In genomic region chr11:101914737-101915426, GRCh38 we compare ENCODE assay signal across 8 cellular contexts. TPM values are rescaled to one million over a fixed set of nuclear protein-coding genes. Genes with fewer than 3 reads are reported as not detected.
A peak's percentile ranks its signal among the peaks of the same experiment; 100 is the strongest.
DNase-seq lines count a peak whose midpoint lies in the region; ATAC-seq and TF ChIP-seq lines count a peak whose summit lies in the region.

TSS of gene CEP126 (plus strand) at chr11:101915010. CDS start at chr11:101915285, 275 bp downstream.

- 0% methylated on average over 3 to 18 of the region's 56 CpGs for WGBS in gastroesophageal sphincter (ENCODE audit: low coverage in 1 of 2), 2 donors

- intact Hi-C loops in activated naive CD4-positive, alpha-beta T cell treated with anti-CD3 and anti-CD28 coated beads for 36 hours (cut with micrococcal nuclease) = loop anchor here (1.0 to 10.0 kb wide), 7 partner anchors 54 to 1180 kb away; partner anchors contain the start of genes BIRC2 and DCUN1D5

- peaks cover 19% of the 10 kb centered on the region for H3K4me1 Mint-ChIP-seq in activated naive CD4-positive, alpha-beta T cell treated with anti-CD3 and anti-CD28 coated beads for 36 hours (ENCODE audit: low read depth)

- TF ChIP-seq POLR2A in Raji (IDR thresholded peaks at IDR 0.05; ENCODE audit: insufficient read depth, low read depth, low read length) (peak; percentile 63), gastroesophageal sphincter (IDR thresholded peaks at IDR 0.05) (peak; percentile 30 to 42)

- H3K4me3 Mint-ChIP-seq in activated naive CD4-positive, alpha-beta T cell treated with anti-CD3 and anti-CD28 coated beads for 36 hours = peak within 1 kb of the TSS; percentile 87

- H3K79me2 ChIP-seq in DOHH2 (ENCODE audit: control insufficient read depth, low read length) = no peaks in the 10 kb centered on the region

- H3K9me3 ChIP-seq in DOHH2 (ENCODE audit: control insufficient read depth, insufficient read depth, low read length) (no peaks in the 10 kb centered on the region), gastroesophageal sphincter (no peaks in the 10 kb centered on the region), neutrophil (no peaks in the 10 kb centered on the region)

- ATAC-seq in gastroesophageal sphincter = peak; percentile 95

- H3K4me1 ChIP-seq in DOHH2 (ENCODE audit: control insufficient read depth, low read length) (peaks cover 23% of the 10 kb centered on the region), gastroesophageal sphincter (peaks cover 5 to 37% (median 7%) of the 10 kb centered on the region in 3 donors), neutrophil (ENCODE audit: control insufficient read depth in 1 of 2, insufficient read depth in 1 of 2, low read depth in 1 of 2, low read length in 1 of 2) (peaks cover 7 to 17% of the 10 kb centered on the region in 2 experiments)

- H3K9me2 ChIP-seq in DOHH2 (replicated peaks; ENCODE audit: control insufficient read depth, low read length) = no peaks in the 10 kb centered on the region

- no peaks in the 10 kb centered on the region for H3K27me3 Mint-ChIP-seq in activated naive CD4-positive, alpha-beta T cell treated with anti-CD3 and anti-CD28 coated beads for 36 hours (ENCODE audit: low read depth)

- H3K4me2 ChIP-seq in DOHH2 (ENCODE audit: low read length) = peak within 1 kb of the TSS; percentile 81

- H3K27ac ChIP-seq in DOHH2 (ENCODE audit: low read depth, low read length) = peak within 1 kb of the TSS; percentile 75
- peak within 1 kb of the TSS; percentile 77 to 94 (median 88) for H3K27ac ChIP-seq in gastroesophageal sphincter
- no peak within 1 kb of the TSS for H3K27ac ChIP-seq in neutrophil

- peak; percentile 52 for TF ChIP-seq CTCF in DOHH2 (IDR thresholded peaks at IDR 0.05; ENCODE audit: low read depth, low read length, poor library complexity, severe bottlenecking)
- peak in 3 of 4 experiments; percentile 24 to 82 (median 54) for TF ChIP-seq CTCF in gastroesophageal sphincter (IDR thresholded peaks at IDR 0.05)
- TF ChIP-seq CTCF in neutrophil (IDR thresholded peaks at IDR 0.05) = no peak
- no peak for TF ChIP-seq CTCF in subcutaneous adipose tissue (IDR thresholded peaks at IDR 0.05; ENCODE audit: low read depth)

- H3K36me3 ChIP-seq in DOHH2 (ENCODE audit: control insufficient read depth, low read length) = no peaks in the 10 kb centered on the region; the same call in 1 of the 2 replicates
- H3K36me3 ChIP-seq in gastroesophageal sphincter = no peaks in the 10 kb centered on the region
- H3K36me3 ChIP-seq in neutrophil = no peaks in the 10 kb centered on the region

- TF ChIP-seq EP300 in gastroesophageal sphincter (IDR thresholded peaks at IDR 0.05) = no peak

- DNase-seq in H4 (ENCODE audit: low spot score) = peak; percentile 92
- peak; percentile 91 for DNase-seq in LoVo (ENCODE audit: low spot score)
- peak; percentile 96 for DNase-seq in activated naive CD4-positive, alpha-beta T cell treated with anti-CD3 and anti-CD28 coated beads for 36 hours

- peaks cover 7% of the 10 kb centered on the region; the same call in 1 of the 2 replicates for H3F3A ChIP-seq in DOHH2 (ENCODE audit: control insufficient read depth, insufficient read depth)

- H3K27me3 ChIP-seq in DOHH2 (ENCODE audit: control insufficient read depth, low read length) = no peaks in the 10 kb centered on the region
- H3K27me3 ChIP-seq in gastroesophageal sphincter = no peaks in the 10 kb centered on the region
- H3K27me3 ChIP-seq in neutrophil = peaks cover 35% of the 10 kb centered on the region

- H3K9me3 Mint-ChIP-seq in activated naive CD4-positive, alpha-beta T cell treated with anti-CD3 and anti-CD28 coated beads for 36 hours = no peaks in the 10 kb centered on the region

- no peaks in the 10 kb centered on the region for H3K36me3 Mint-ChIP-seq in activated naive CD4-positive, alpha-beta T cell treated with anti-CD3 and anti-CD28 coated beads for 36 hours (ENCODE audit: low read depth)

- H3K27ac Mint-ChIP-seq in activated naive CD4-positive, alpha-beta T cell treated with anti-CD3 and anti-CD28 coated beads for 36 hours = peak within 1 kb of the TSS; percentile 72

- no peaks in the 10 kb centered on the region for H4K20me1 ChIP-seq in DOHH2 (ENCODE audit: control insufficient read depth, insufficient read depth, low read depth, low read length)

- peak within 1 kb of the TSS; percentile 87 for H3K4me3 ChIP-seq in DOHH2 (ENCODE audit: low read length)
- peak within 1 kb of the TSS; percentile 75 to 92 for H3K4me3 ChIP-seq in gastroesophageal sphincter
- peak within 1 kb of the TSS; percentile 54 to 63 for H3K4me3 ChIP-seq in neutrophil (ENCODE audit: low read depth in 1 of 2, low read length in 1 of 2)

- CTCF ChIA-PET in activated naive CD4-positive, alpha-beta T cell treated with anti-CD3 and anti-CD28 coated beads for 36 hours (lab: Charles Lee) = interaction anchor here (0.6 to 0.8 kb wide), 2 partner anchors 12 to 985 kb away, joined by 3 to 4 read pairs; no protein-coding TSS in a partner anchor

RNA-seq across cellular contexts. Expression of gene CEP126, which starts in this region (rescaled TPM):
- total RNA-seq in H4 (2014; rRNA removed; shearing (Covaris generic)) = 1.1 and 1.2 TPM in 2 replicates
- total RNA-seq in activated naive CD4-positive, alpha-beta T cell treated with anti-CD3 and anti-CD28 coated beads for 36 hours = 1 to 10 TPM; 1.1 to 1.2 TPM
- 10 to 100 TPM in 2 of 4 donors, 1 to 10 TPM in 2; 4.3 to 11.7 (median 9.6) TPM for total RNA-seq in gastroesophageal sphincter
- 10 to 100 TPM in 3 of 4 donors, 1 to 10 TPM in 1; 8.7 to 20.7 (median 15.6) TPM for total RNA-seq in subcutaneous adipose tissue

Comparison
In these comparisons a context has a peak if more than half of its experiments do, and no peak if none do; other contexts are left out.
1. CTCF ChIP-seq: peak in DOHH2 (single experiment) and gastroesophageal sphincter (3 of 4); none in neutrophil (single experiment) and subcutaneous adipose tissue (single experiment).
2. Peak in every context shown above with its lines, with median percentiles within 50 percentile points of each other: H3K4me3 ChIP-seq and DNase-seq.